In the genomic region with DNA sequence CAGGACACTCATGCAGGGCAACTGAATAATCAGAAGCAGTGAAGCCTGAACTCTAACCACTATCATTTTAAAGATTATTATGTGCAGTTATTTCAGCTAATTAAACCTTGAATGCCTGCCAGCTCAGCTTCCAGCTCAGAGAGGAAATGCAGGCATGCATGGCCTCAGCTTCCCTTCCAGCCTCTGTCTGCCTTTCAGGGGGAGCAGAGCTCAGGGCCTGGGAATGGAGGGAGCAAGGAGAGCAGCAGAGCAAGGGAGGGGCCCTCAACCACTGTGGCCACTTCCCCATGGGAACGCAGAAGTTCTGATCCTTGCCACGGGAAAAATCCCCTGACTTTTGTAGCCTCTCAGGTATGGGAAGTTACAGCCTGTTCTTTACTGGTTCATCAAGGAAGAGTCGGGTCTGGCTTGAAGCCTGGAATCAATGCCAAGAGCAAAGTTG, we compare ENCODE assay signal across 20 cellular contexts. TPM values are rescaled to one million over a fixed set of nuclear protein-coding genes. Genes with fewer than 3 reads are reported as not detected.
A peak's percentile ranks its signal among the peaks of the same experiment; 100 is the strongest.
DNase-seq lines count a peak whose midpoint lies in the region; ATAC-seq, FAIRE-seq and TF ChIP-seq lines count a peak whose summit lies in the region.
"Had no signal": no experiment of that assay in that cellular context is flagged by ENCODE, and none has a peak within 500 bp of the region (broad histone marks: within the 10 kb centered on the region; RNA-seq: fewer than 3 reads in every experiment).

No MANE protein-coding gene starts in this region.

- DNase-seq in NCI-H748 (lab: John Stamatoyannopoulos, UW; ENCODE audit: unreplicated experiment) (peak; percentile 39), NCI-H748 treated with DMSO at 0.1 percent for 48 hours (lab: John Stamatoyannopoulos, UW) (no peak), NCI-H2171 treated with DMSO at 0.1 percent for 48 hours (lab: John Stamatoyannopoulos, UW) (peak; percentile 67), keratinocyte (ENCODE audit: low read depth, low spot score) (no peak), small intestine (peak; percentile 84), posterior vena cava (ENCODE audit: low spot score) (no peak)
- no peak for DNase-seq in stimulated activated CD4-positive, alpha-beta T cell treated with anti-CD3 and anti-CD28 coated beads, Interleukin-2, amount 100 ng/mL, for 24 hours
- DNase-seq in activated CD4-positive, alpha-beta T cell treated with anti-CD3 and anti-CD28 coated beads for 36 hours = no peak
- DNase-seq: CD4-positive, CD25-positive, alpha-beta regulatory T cell; dorsolateral prefrontal cortex; EL; NCI-H345; SHP77 treated with DMSO at 0.1 percent for 48 hours; stomach had no signal

- no peaks in the 10 kb centered on the region for H3K79me2 ChIP-seq in keratinocyte (ENCODE audit: control insufficient read depth, insufficient read depth, low read length)

- peaks cover 15% of the 10 kb centered on the region for H3K9me3 Mint-ChIP-seq in activated CD4-positive, alpha-beta T cell treated with anti-CD3 and anti-CD28 coated beads for 36 hours (ENCODE audit: low read depth)

- CTCF ChIA-PET in activated CD4-positive, alpha-beta T cell treated with anti-CD3 and anti-CD28 coated beads for 36 hours (lab: Charles Lee) = interaction anchor here (0.7 to 1.4 kb wide), 5 partner anchors 7 to 150 kb away, joined by 3 to 4 read pairs (median 4); no protein-coding TSS in a partner anchor

- H3K36me3 ChIP-seq in keratinocyte (ENCODE audit: control insufficient read depth in 2 of 2, extremely low read depth in 1 of 2, insufficient read depth in 2 of 2, low read length in 2 of 2) (no peaks in the 10 kb centered on the region), small intestine (ENCODE audit: control insufficient read depth in 2 of 2, insufficient read depth in 2 of 2, low read length in 2 of 2) (no peaks in the 10 kb centered on the region)
- H3K36me3 ChIP-seq: breast epithelium, stomach had no signal

- H3K27ac Mint-ChIP-seq in activated CD4-positive, alpha-beta T cell treated with anti-CD3 and anti-CD28 coated beads for 36 hours = no peak overlapping the region
- H3K27ac Mint-ChIP-seq: CD4-positive, CD25-positive, alpha-beta regulatory T cell; natural killer cell treated with Interleukin-12 subunit alpha and Interleukin-12 subunit beta and Interleukin-15 and Interleukin-18, amount 100 ng/mL, for 72 hours; T-helper 1 cell treated with Interleukin-12 subunit alpha and Interleukin-12 subunit beta and Interleukin-4 antibody, amounts not matched to agents 30 μg/mL and 1 μg/mL, for 36 hours had no signal

- 6 to 9% (median 9%) methylated on average over 3 of the region's 3 CpGs for WGBS in small intestine, 3 donors

- H3K4me1 ChIP-seq in keratinocyte (ENCODE audit: control insufficient read depth, extremely low read depth, insufficient read depth, low read length) = peaks cover 13% of the 10 kb centered on the region
- H3K4me1 ChIP-seq in small intestine (ENCODE audit: control insufficient read depth in 2 of 2, insufficient read depth in 1 of 2, low read depth in 1 of 2, low read length in 1 of 2) = no peaks in the 10 kb centered on the region
- H3K4me1 ChIP-seq: breast epithelium, stomach had no signal

- no peaks in the 10 kb centered on the region for H4K20me1 ChIP-seq in keratinocyte (ENCODE audit: control insufficient read depth, extremely low read depth, insufficient read depth, low read length)

- TF ChIP-seq CTCF in keratinocyte (optimal IDR thresholded peaks at IDR 0.05 in 1 of 3, IDR thresholded peaks at IDR 0.05 in 1 of 3, conservative IDR thresholded peaks at IDR 0.05 in 1 of 3; ENCODE audit: extremely low read depth in 1 of 3, insufficient read depth in 2 of 3, low read length in 3 of 3) = no peak

- H3K27ac ChIP-seq in keratinocyte (ENCODE audit: control insufficient read depth, insufficient read depth, low read length) = no peak overlapping the region
- peak overlapping the region in 1 of 2 donors; percentile 5 for H3K27ac ChIP-seq in small intestine (ENCODE audit: low read depth in 1 of 2, low read length in 1 of 2)
- H3K27ac ChIP-seq: dorsolateral prefrontal cortex, stomach had no signal

- H3K4me1 Mint-ChIP-seq in activated CD4-positive, alpha-beta T cell treated with anti-CD3 and anti-CD28 coated beads for 36 hours = no peaks in the 10 kb centered on the region
- H3K4me1 Mint-ChIP-seq: CD4-positive, CD25-positive, alpha-beta regulatory T cell had no signal

- no peak for ATAC-seq in activated CD4-positive, alpha-beta T cell treated with anti-CD3 and anti-CD28 coated beads for 36 hours
- ATAC-seq: esophagus mucosa; natural killer cell treated with Interleukin-12 subunit alpha and Interleukin-12 subunit beta and Interleukin-15 and Interleukin-18, amount 100 ng/mL, for 72 hours had no signal

- no peaks in the 10 kb centered on the region for H3K9me1 ChIP-seq in keratinocyte (ENCODE audit: control insufficient read depth, extremely low read depth, insufficient read depth, low read length)

- H2AFZ ChIP-seq in keratinocyte (ENCODE audit: control insufficient read depth, low read length) = peak overlapping the region; percentile 64

- intact Hi-C loops in posterior vena cava (cut with DNase I) = no loop called here
- intact Hi-C loops in activated CD4-positive, alpha-beta T cell treated with anti-CD3 and anti-CD28 coated beads for 36 hours (cut with DNase I, micrococcal nuclease) = loop anchor here in 1 of 2 experiments (10.0 kb wide), 1 partner anchor 155 kb away; no protein-coding TSS in a partner anchor

- no peak overlapping the region for H3K4me2 ChIP-seq in keratinocyte (ENCODE audit: control insufficient read depth, extremely low read depth, insufficient read depth, low read depth, low read length)

- no peaks in the 10 kb centered on the region for H3K36me3 Mint-ChIP-seq in activated CD4-positive, alpha-beta T cell treated with anti-CD3 and anti-CD28 coated beads for 36 hours (ENCODE audit: low read depth)
- H3K36me3 Mint-ChIP-seq: CD4-positive, CD25-positive, alpha-beta regulatory T cell; natural killer cell treated with Interleukin-12 subunit alpha and Interleukin-12 subunit beta and Interleukin-15 and Interleukin-18, amount 100 ng/mL, for 72 hours had no signal

- peaks cover 18% of the 10 kb centered on the region for H3K27me3 Mint-ChIP-seq in activated CD4-positive, alpha-beta T cell treated with anti-CD3 and anti-CD28 coated beads for 36 hours

- no peak for FAIRE-seq in keratinocyte (lab: Jason Lieb, UNC)
- FAIRE-seq in small intestine (lab: Jason Lieb, UNC) = no peak

- H3K9me3 ChIP-seq in keratinocyte (ENCODE audit: control insufficient read depth, low read depth, low read length) (no peaks in the 10 kb centered on the region), small intestine (ENCODE audit: control insufficient read depth, low read depth) (no peaks in the 10 kb centered on the region)

- H3K9ac ChIP-seq in keratinocyte (ENCODE audit: control insufficient read depth, extremely low read depth, insufficient read depth, low read length) = no peak overlapping the region

- no peak overlapping the region for H3K4me3 Mint-ChIP-seq in activated CD4-positive, alpha-beta T cell treated with anti-CD3 and anti-CD28 coated beads for 36 hours
- H3K4me3 Mint-ChIP-seq: CD4-positive, CD25-positive, alpha-beta regulatory T cell; natural killer cell treated with Interleukin-12 subunit alpha and Interleukin-12 subunit beta and Interleukin-15 and Interleukin-18, amount 100 ng/mL, for 72 hours; T-helper 1 cell treated with Interleukin-12 subunit alpha and Interleukin-12 subunit beta and Interleukin-4 antibody, amounts not matched to agents 30 μg/mL and 1 μg/mL, for 36 hours had no signal

- no peak overlapping the region for H3K4me3 ChIP-seq in keratinocyte (ENCODE audit: control insufficient read depth in 2 of 3, extremely low read depth in 1 of 3, insufficient read depth in 2 of 3, low read depth in 1 of 3, low read length in 3 of 3)
- H3K4me3 ChIP-seq in small intestine (ENCODE audit: low read depth in 1 of 2, low read length in 2 of 2) = no peak overlapping the region
- H3K4me3 ChIP-seq: breast epithelium, dorsolateral prefrontal cortex, stomach had no signal

- dilution Hi-C loops in keratinocyte (cut with MboI; ENCODE audit: extremely low pct_ligation_motif_present, low sequenced_read_pairs) = no loop called here

- no peaks in the 10 kb centered on the region for H3K27me3 ChIP-seq in keratinocyte (ENCODE audit: control insufficient read depth, extremely low read depth, insufficient read depth, low read length)
- no peaks in the 10 kb centered on the region for H3K27me3 ChIP-seq in small intestine (ENCODE audit: control insufficient read depth in 2 of 2, insufficient read depth in 2 of 2, low read length in 2 of 2)
- H3K27me3 ChIP-seq: breast epithelium, stomach had no signal

- POLR2A ChIA-PET in activated CD4-positive, alpha-beta T cell treated with anti-CD3 and anti-CD28 coated beads for 36 hours (lab: Charles Lee) = no interaction called here

RNA-seq across cellular contexts. Expression of a gene that starts 32.6 kb away (rescaled TPM):
- polyA plus RNA-seq in keratinocyte (0.03 TPM in 1 of 3 replicates, not detected in the others), small intestine (1 to 10 TPM in 1 of 3 donors, under 1 TPM in 1, not detected in 1; 0.27 to 3.4 TPM)
- polyA plus RNA-seq in keratinocyte (2011; ENCODE audit: low read depth) = not detected
- not detected in 2 replicates for polyA plus RNA-seq in keratinocyte (2011; cell fraction: cytosol; rRNA removed)
- polyA plus RNA-seq in keratinocyte (2011; cell fraction: nucleus; rRNA removed) = not detected in 2 replicates
- polyA plus RNA-seq in keratinocyte (2012; ENCODE audit: low replicate concordance) = 0.17 TPM in 1 of 2 replicates, not detected in the other
- polyA minus RNA-seq in keratinocyte = not detected in 3 replicates
- polyA minus RNA-seq in keratinocyte (2011; cell fraction: cytosol; rRNA and poly(A)+ RNA removed) = not detected
- polyA minus RNA-seq in keratinocyte (2011; cell fraction: nucleus; rRNA and poly(A)+ RNA removed) = not detected in 2 replicates
- total RNA-seq in posterior vena cava = 10 to 100 TPM; 14.6 to 20.8 TPM
- not detected for total RNA-seq in activated CD4-positive, alpha-beta T cell treated with anti-CD3 and anti-CD28 coated beads for 36 hours
- total RNA-seq: activated CD8-positive, alpha-beta memory T cell treated with anti-CD3 and anti-CD28 coated beads for 36 hours; CD4-positive, CD25-positive, alpha-beta regulatory T cell; natural killer cell treated with Interleukin-12 subunit alpha and Interleukin-12 subunit beta and Interleukin-15 and Interleukin-18, amount 100 ng/mL, for 72 hours; pulmonary artery endothelial cell had no signal
- polyA plus RNA-seq: CD4-positive, CD25-positive, alpha-beta regulatory T cell had no signal

RNA-seq across cellular contexts. Expression of a gene that starts 55.2 kb away (rescaled TPM):
- polyA plus RNA-seq in keratinocyte (88.3 to 107 TPM (median 94.3 TPM) in 3 replicates), small intestine (100 to 1,000 TPM in 1 of 3 donors, 10 to 100 TPM in 2; 72.1 to 178 (median 98.4) TPM)
- 155 TPM for polyA plus RNA-seq in keratinocyte (2011; ENCODE audit: low read depth)
- polyA plus RNA-seq in keratinocyte (2011; cell fraction: cytosol; rRNA removed) = 73.8 and 93.4 TPM in 2 replicates
- polyA plus RNA-seq in keratinocyte (2011; cell fraction: nucleus; rRNA removed) = 419 and 507 TPM in 2 replicates
- polyA plus RNA-seq in keratinocyte (2012; ENCODE audit: low replicate concordance) = 200 and 415 TPM in 2 replicates
- 196 to 291 TPM (median 228 TPM) in 3 replicates for polyA minus RNA-seq in keratinocyte
- polyA minus RNA-seq in keratinocyte (2011; cell fraction: cytosol; rRNA and poly(A)+ RNA removed) = 155 TPM
- polyA minus RNA-seq in keratinocyte (2011; cell fraction: nucleus; rRNA and poly(A)+ RNA removed) = 200 and 236 TPM in 2 replicates
- total RNA-seq in posterior vena cava = 100 to 1,000 TPM; 175 to 185 TPM
- total RNA-seq in activated CD4-positive, alpha-beta T cell treated with anti-CD3 and anti-CD28 coated beads for 36 hours = 10 to 100 TPM; 19.1 to 21.6 TPM

Comparison
In these comparisons a context has a peak if more than half of its experiments do, and no peak if none do; other contexts are left out.
1. DNase-seq: peak in NCI-H748 (single experiment), NCI-H2171 treated with DMSO at 0.1 percent for 48 hours (single experiment) and small intestine (single experiment); none in NCI-H748 treated with DMSO at 0.1 percent for 48 hours (single experiment), keratinocyte (single experiment), posterior vena cava (single experiment), stimulated activated CD4-positive, alpha-beta T cell treated with anti-CD3 and anti-CD28 coated beads, Interleukin-2, amount 100 ng/mL, for 24 hours (0 of 2) and activated CD4-positive, alpha-beta T cell treated with anti-CD3 and anti-CD28 coated beads for 36 hours (single experiment).
2. RNA of a gene that starts 32.6 kb away (total RNA-seq): 14.6 to 20.8 TPM in posterior vena cava; not detected in activated CD4-positive, alpha-beta T cell treated with anti-CD3 and anti-CD28 coated beads for 36 hours; every median in the first group is over 10 times any median in the second.
3. RNA of a gene that starts 55.2 kb away (total RNA-seq): 175 to 185 TPM in posterior vena cava; 19.1 to 21.6 TPM in activated CD4-positive, alpha-beta T cell treated with anti-CD3 and anti-CD28 coated beads for 36 hours; every median in the first group is over 4 times any median in the second.